In genomic region chr7:122103064-122103463, GRCh38 we compare ENCODE assay signal across 3 cellular contexts.
TF ChIP-seq lines count a peak whose summit lies in the region.

No MANE protein-coding gene starts in this region.

TF ChIP-seq in HepG2, 621 proteins besides CTCF, POLR2A, EP300 and RAD21:
- TF ChIP-seq PBX2 (CRISPR knock-in tag; IDR thresholded peaks at IDR 0.05) (no peak), ZNF136 (CRISPR knock-in tag; IDR thresholded peaks at IDR 0.05; ENCODE audit: low read depth) (0 out of 2 replicates have a peak, but pooled peaks have one; percentile 36)
TF ChIP-seq in HepG2: peak in this region for 1.

TF ChIP-seq in HEK293, 187 proteins besides CTCF, POLR2A, EP300 and RAD21:
- TF ChIP-seq ZBTB21 (tag by site-specific recombination; IDR thresholded peaks at IDR 0.05) (no peak), OVOL3 (tag by site-specific recombination; IDR thresholded peaks at IDR 0.05) (no peak), KLF7 (tag by site-specific recombination; IDR thresholded peaks at IDR 0.05; ENCODE audit: borderline replicate concordance) (no peak), ZNF544 (tag by site-specific recombination; IDR thresholded peaks at IDR 0.05) (no peak), PRDM6 (tag by site-specific recombination; IDR thresholded peaks at IDR 0.05) (no peak), ZNF23 (tag by site-specific recombination; IDR thresholded peaks at IDR 0.05; ENCODE audit: borderline replicate concordance) (no peak), WT1 (tag by site-specific recombination; IDR thresholded peaks at IDR 0.05) (no peak), HOXC10 (CRISPR knock-in tag; IDR thresholded peaks at IDR 0.05) (no peak), ZNF791 (tag by site-specific recombination; IDR thresholded peaks at IDR 0.05) (peak; percentile 97), SETDB1 (IDR thresholded peaks at IDR 0.05; ENCODE audit: insufficient read length, low read length) (peak; percentile 78), ELK4 (IDR thresholded peaks at IDR 0.05; ENCODE audit: borderline replicate concordance, low read depth, low read length) (no peak), PRDM1 (tag by site-specific recombination; IDR thresholded peaks at IDR 0.05) (no peak), ZNF549 (tag by site-specific recombination; IDR thresholded peaks at IDR 0.05) (peak; percentile 32; the same call in 1 of the 2 replicates)
- TF ChIP-seq, protein P1, sequence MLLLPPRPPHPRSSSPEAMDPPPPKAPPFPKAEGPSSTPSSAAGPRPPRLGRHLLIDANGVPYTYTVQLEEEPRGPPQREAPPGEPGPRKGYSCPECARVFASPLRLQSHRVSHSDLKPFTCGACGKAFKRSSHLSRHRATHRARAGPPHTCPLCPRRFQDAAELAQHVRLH (tag by site-specific recombination; IDR thresholded peaks at IDR 0.05) = no peak
- TF ChIP-seq, protein P2, sequence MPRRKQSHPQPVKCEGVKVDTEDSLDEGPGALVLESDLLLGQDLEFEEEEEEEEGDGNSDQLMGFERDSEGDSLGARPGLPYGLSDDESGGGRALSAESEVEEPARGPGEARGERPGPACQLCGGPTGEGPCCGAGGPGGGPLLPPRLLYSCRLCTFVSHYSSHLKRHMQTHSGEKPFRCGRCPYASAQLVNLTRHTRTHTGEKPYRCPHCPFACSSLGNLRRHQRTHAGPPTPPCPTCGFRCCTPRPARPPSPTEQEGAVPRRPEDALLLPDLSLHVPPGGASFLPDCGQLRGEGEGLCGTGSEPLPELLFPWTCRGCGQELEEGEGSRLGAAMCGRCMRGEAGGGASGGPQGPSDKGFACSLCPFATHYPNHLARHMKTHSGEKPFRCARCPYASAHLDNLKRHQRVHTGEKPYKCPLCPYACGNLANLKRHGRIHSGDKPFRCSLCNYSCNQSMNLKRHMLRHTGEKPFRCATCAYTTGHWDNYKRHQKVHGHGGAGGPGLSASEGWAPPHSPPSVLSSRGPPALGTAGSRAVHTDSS (tag by site-specific recombination; IDR thresholded peaks at IDR 0.05) = no peak

TF ChIP-seq in GM12878, 131 proteins besides CTCF, POLR2A, EP300 and RAD21:
- TF ChIP-seq, protein P3, sequence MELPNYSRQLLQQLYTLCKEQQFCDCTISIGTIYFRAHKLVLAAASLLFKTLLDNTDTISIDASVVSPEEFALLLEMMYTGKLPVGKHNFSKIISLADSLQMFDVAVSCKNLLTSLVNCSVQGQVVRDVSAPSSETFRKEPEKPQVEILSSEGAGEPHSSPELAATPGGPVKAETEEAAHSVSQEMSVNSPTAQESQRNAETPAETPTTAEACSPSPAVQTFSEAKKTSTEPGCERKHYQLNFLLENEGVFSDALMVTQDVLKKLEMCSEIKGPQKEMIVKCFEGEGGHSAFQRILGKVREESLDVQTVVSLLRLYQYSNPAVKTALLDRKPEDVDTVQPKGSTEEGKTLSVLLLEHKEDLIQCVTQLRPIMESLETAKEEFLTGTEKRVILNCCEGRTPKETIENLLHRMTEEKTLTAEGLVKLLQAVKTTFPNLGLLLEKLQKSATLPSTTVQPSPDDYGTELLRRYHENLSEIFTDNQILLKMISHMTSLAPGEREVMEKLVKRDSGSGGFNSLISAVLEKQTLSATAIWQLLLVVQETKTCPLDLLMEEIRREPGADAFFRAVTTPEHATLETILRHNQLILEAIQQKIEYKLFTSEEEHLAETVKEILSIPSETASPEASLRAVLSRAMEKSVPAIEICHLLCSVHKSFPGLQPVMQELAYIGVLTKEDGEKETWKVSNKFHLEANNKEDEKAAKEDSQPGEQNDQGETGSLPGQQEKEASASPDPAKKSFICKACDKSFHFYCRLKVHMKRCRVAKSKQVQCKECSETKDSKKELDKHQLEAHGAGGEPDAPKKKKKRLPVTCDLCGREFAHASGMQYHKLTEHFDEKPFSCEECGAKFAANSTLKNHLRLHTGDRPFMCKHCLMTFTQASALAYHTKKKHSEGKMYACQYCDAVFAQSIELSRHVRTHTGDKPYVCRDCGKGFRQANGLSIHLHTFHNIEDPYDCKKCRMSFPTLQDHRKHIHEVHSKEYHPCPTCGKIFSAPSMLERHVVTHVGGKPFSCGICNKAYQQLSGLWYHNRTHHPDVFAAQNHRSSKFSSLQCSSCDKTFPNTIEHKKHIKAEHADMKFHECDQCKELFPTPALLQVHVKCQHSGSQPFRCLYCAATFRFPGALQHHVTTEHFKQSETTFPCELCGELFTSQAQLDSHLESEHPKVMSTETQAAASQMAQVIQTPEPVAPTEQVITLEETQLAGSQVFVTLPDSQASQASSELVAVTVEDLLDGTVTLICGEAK (IDR thresholded peaks at IDR 0.05; ENCODE audit: borderline replicate concordance) = no peak
- TF ChIP-seq KAT2A (conservative IDR thresholded peaks at IDR 0.05; ENCODE audit: control insufficient read depth, low read depth, low read length) (no peak), MTA3 (IDR thresholded peaks at IDR 0.05; ENCODE audit: borderline replicate concordance, low read length) (no peak), ZNF24 (IDR thresholded peaks at IDR 0.05) (no peak), CBX5 (IDR thresholded peaks at IDR 0.05; ENCODE audit: low read depth) (0 out of 2 replicates have a peak, but pooled peaks have one; percentile 60)
- TF ChIP-seq, protein P4, sequence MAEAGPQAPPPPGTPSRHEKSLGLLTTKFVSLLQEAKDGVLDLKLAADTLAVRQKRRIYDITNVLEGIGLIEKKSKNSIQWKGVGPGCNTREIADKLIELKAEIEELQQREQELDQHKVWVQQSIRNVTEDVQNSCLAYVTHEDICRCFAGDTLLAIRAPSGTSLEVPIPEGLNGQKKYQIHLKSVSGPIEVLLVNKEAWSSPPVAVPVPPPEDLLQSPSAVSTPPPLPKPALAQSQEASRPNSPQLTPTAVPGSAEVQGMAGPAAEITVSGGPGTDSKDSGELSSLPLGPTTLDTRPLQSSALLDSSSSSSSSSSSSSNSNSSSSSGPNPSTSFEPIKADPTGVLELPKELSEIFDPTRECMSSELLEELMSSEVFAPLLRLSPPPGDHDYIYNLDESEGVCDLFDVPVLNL (IDR thresholded peaks at IDR 0.05; ENCODE audit: low read depth, low read length) = no peak
